In the genomic region with DNA sequence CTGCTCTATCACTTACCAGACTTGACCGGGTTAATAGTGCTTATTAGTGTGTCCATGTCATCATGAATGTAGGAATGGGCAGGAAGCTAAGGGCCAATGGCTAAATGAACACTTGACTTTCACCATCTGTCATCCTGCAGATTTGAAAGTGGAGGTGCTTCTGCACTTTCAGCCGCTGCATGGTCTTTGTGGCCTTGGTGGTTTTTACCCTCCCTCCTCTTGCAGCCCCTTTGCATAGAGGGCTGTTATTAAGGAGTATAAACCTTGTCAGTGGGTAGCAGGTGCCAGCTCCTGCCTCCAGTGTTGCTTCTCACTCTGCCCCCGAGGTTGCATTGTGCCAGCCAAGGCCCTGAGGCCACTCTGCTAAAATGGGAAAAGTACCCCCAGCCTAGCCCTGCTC, we compare ENCODE assay signal across 15 cellular contexts.
A peak's percentile ranks its signal among the peaks of the same experiment; 100 is the strongest.
DNase-seq lines count a peak whose midpoint lies in the region; ATAC-seq and TF ChIP-seq lines count a peak whose summit lies in the region.
"Had no signal": no experiment of that assay in that cellular context is flagged by ENCODE, and none has a peak within 500 bp of the region (broad histone marks: within the 10 kb centered on the region; RNA-seq: fewer than 3 reads in every experiment).

No MANE protein-coding gene starts in this region.

- H3K9me3 ChIP-seq in upper lobe of left lung, result no peaks in the 10 kb centered on the region
- H3K9me3 ChIP-seq: psoas muscle had no signal

- H3K36me3 ChIP-seq in upper lobe of left lung, result no peaks in the 10 kb centered on the region

- H3K36me3 Mint-ChIP-seq in activated naive CD8-positive, alpha-beta T cell treated with anti-CD3 and anti-CD28 coated beads, Interleukin-2, amount 50 U/mL, for 24 hours (ENCODE audit: low read depth), result no peaks in the 10 kb centered on the region
- no peaks in the 10 kb centered on the region for H3K36me3 Mint-ChIP-seq in activated naive CD8-positive, alpha-beta T cell treated with anti-CD3 and anti-CD28 coated beads for 36 hours
- H3K36me3 Mint-ChIP-seq in stimulated activated naive B cell treated with anti-CD40 and anti-IgM and Interleukin-4, amounts not matched to agents 10 μg/mL and 1 μg/mL and 100 μg/mL, for 72 hours, result peaks cover 0 to 2% of the 10 kb centered on the region in 2 donors

- ATAC-seq in activated naive CD8-positive, alpha-beta T cell treated with anti-CD3 and anti-CD28 coated beads, Interleukin-2, amount 50 U/mL, for 24 hours, result peak; percentile 26
- ATAC-seq in GM21717 (IDR thresholded peaks at IDR 0.05; ENCODE audit: unreplicated experiment), result peak; percentile 85
- ATAC-seq in HG03139 (IDR thresholded peaks at IDR 0.05; ENCODE audit: unreplicated experiment), result peak; percentile 82
- peak; percentile 47 to 74 for ATAC-seq in stimulated activated naive B cell treated with anti-CD40 and anti-IgM and Interleukin-4, amounts not matched to agents 10 μg/mL and 1 μg/mL and 100 μg/mL, for 72 hours (replicated peaks)
- no peak for ATAC-seq in upper lobe of left lung (ENCODE audit: low FRiP score in 2 of 2)
- ATAC-seq: SK-N-SH treated with all-trans-retinoic acid at 6 μM for 48 hours had no signal

- H3K9me3 Mint-ChIP-seq in activated naive CD8-positive, alpha-beta T cell treated with anti-CD3 and anti-CD28 coated beads, Interleukin-2, amount 50 U/mL, for 24 hours, result peaks cover 4% of the 10 kb centered on the region
- no peaks in the 10 kb centered on the region for H3K9me3 Mint-ChIP-seq in activated naive CD8-positive, alpha-beta T cell treated with anti-CD3 and anti-CD28 coated beads for 36 hours
- H3K9me3 Mint-ChIP-seq in stimulated activated naive B cell treated with anti-CD40 and anti-IgM and Interleukin-4, amounts not matched to agents 10 μg/mL and 1 μg/mL and 100 μg/mL, for 72 hours, result peaks cover 1 to 4% of the 10 kb centered on the region in 2 donors

- no peak for TF ChIP-seq POLR2A in upper lobe of left lung (IDR thresholded peaks at IDR 0.05)

- no peak overlapping the region for H3K27ac ChIP-seq in upper lobe of left lung
- H3K27ac ChIP-seq: psoas muscle had no signal

- H3K27me3 Mint-ChIP-seq in activated naive CD8-positive, alpha-beta T cell treated with anti-CD3 and anti-CD28 coated beads, Interleukin-2, amount 50 U/mL, for 24 hours, result no peaks in the 10 kb centered on the region
- H3K27me3 Mint-ChIP-seq in activated naive CD8-positive, alpha-beta T cell treated with anti-CD3 and anti-CD28 coated beads for 36 hours, result no peaks in the 10 kb centered on the region
- no peaks in the 10 kb centered on the region for H3K27me3 Mint-ChIP-seq in stimulated activated naive B cell treated with anti-CD40 and anti-IgM and Interleukin-4, amounts not matched to agents 10 μg/mL and 1 μg/mL and 100 μg/mL, for 72 hours

- no peak overlapping the region for H3K4me3 ChIP-seq in upper lobe of left lung
- H3K4me3 ChIP-seq: psoas muscle had no signal

- H3K27ac Mint-ChIP-seq in activated naive CD8-positive, alpha-beta T cell treated with anti-CD3 and anti-CD28 coated beads, Interleukin-2, amount 50 U/mL, for 24 hours, result peak overlapping the region; percentile 80
- H3K27ac Mint-ChIP-seq in activated naive CD8-positive, alpha-beta T cell treated with anti-CD3 and anti-CD28 coated beads for 36 hours, result no peak overlapping the region
- no peak overlapping the region for H3K27ac Mint-ChIP-seq in stimulated activated naive B cell treated with anti-CD40 and anti-IgM and Interleukin-4, amounts not matched to agents 10 μg/mL and 1 μg/mL and 100 μg/mL, for 72 hours

- TF ChIP-seq EP300 in upper lobe of left lung (IDR thresholded peaks at IDR 0.05), result no peak

- DNase-seq in activated naive CD8-positive, alpha-beta T cell treated with anti-CD3 and anti-CD28 coated beads, Interleukin-2, amount 50 U/mL, for 24 hours, result no peak
- DNase-seq in activated naive CD8-positive, alpha-beta T cell treated with anti-CD3 and anti-CD28 coated beads for 36 hours, result no peak
- no peak for DNase-seq in stimulated activated naive B cell treated with anti-CD40 and anti-IgM and Interleukin-4, amounts not matched to agents 10 μg/mL and 1 μg/mL and 100 μg/mL, for 72 hours
- DNase-seq in middle frontal gyrus (ENCODE audit: extremely low spot score, low spot score) (no peak), upper lobe of left lung (no peak)
- DNase-seq in activated CD8-positive, alpha-beta memory T cell treated with anti-CD3 and anti-CD28 coated beads, Interleukin-2, amount 50 U/mL, for 4 hours, result no peak
- DNase-seq: 8988T; activated gamma-delta T cell; mesendoderm; NCI-H1048; psoas muscle; stimulated activated CD4-positive, alpha-beta T cell treated with anti-CD3 and anti-CD28 coated beads, Interleukin-2, amount 100 ng/mL, for 48 hours had no signal

- TF ChIP-seq CTCF in upper lobe of left lung (IDR thresholded peaks at IDR 0.05), result no peak

- no peaks in the 10 kb centered on the region for H3K27me3 ChIP-seq in upper lobe of left lung

- peaks cover 29% of the 10 kb centered on the region for H3K4me1 Mint-ChIP-seq in activated naive CD8-positive, alpha-beta T cell treated with anti-CD3 and anti-CD28 coated beads, Interleukin-2, amount 50 U/mL, for 24 hours
- peaks cover 8% of the 10 kb centered on the region for H3K4me1 Mint-ChIP-seq in activated naive CD8-positive, alpha-beta T cell treated with anti-CD3 and anti-CD28 coated beads for 36 hours
- peaks cover 29 to 46% of the 10 kb centered on the region in 2 donors for H3K4me1 Mint-ChIP-seq in stimulated activated naive B cell treated with anti-CD40 and anti-IgM and Interleukin-4, amounts not matched to agents 10 μg/mL and 1 μg/mL and 100 μg/mL, for 72 hours

- no peak overlapping the region for H3K4me3 Mint-ChIP-seq in activated naive CD8-positive, alpha-beta T cell treated with anti-CD3 and anti-CD28 coated beads, Interleukin-2, amount 50 U/mL, for 24 hours
- H3K4me3 Mint-ChIP-seq in activated naive CD8-positive, alpha-beta T cell treated with anti-CD3 and anti-CD28 coated beads for 36 hours, result no peak overlapping the region
- no peak overlapping the region for H3K4me3 Mint-ChIP-seq in stimulated activated naive B cell treated with anti-CD40 and anti-IgM and Interleukin-4, amounts not matched to agents 10 μg/mL and 1 μg/mL and 100 μg/mL, for 72 hours

- 77 to 79% methylated on average over 3 of the region's 3 CpGs for WGBS in upper lobe of left lung, 2 donors

- no peaks in the 10 kb centered on the region for H3K4me1 ChIP-seq in upper lobe of left lung

Comparison
In these comparisons a context has a peak if more than half of its experiments do, and no peak if none do; other contexts are left out.
1. ATAC-seq: peak in activated naive CD8-positive, alpha-beta T cell treated with anti-CD3 and anti-CD28 coated beads, Interleukin-2, amount 50 U/mL, for 24 hours (single experiment), GM21717 (single experiment), HG03139 (single experiment) and stimulated activated naive B cell treated with anti-CD40 and anti-IgM and Interleukin-4, amounts not matched to agents 10 μg/mL and 1 μg/mL and 100 μg/mL, for 72 hours (2 of 2); none in upper lobe of left lung (0 of 2).